In genomic region chr15:59360305-59360704, GRCh38 we compare ENCODE assay signal across 17 cellular contexts. TPM values are rescaled to one million over a fixed set of nuclear protein-coding genes. Genes with fewer than 3 reads are reported as not detected.
DNase-seq lines count a peak whose midpoint lies in the region; ATAC-seq and TF ChIP-seq lines count a peak whose summit lies in the region.
"Had no signal": no experiment of that assay in that cellular context is flagged by ENCODE, and none has a peak within 500 bp of the region (broad histone marks: within the 10 kb centered on the region; RNA-seq: fewer than 3 reads in every experiment).

No MANE protein-coding gene starts in this region.

- TF ChIP-seq CTCF in CD14-positive monocyte (IDR thresholded peaks at IDR 0.05) (peak; percentile 39), HFFc6 (IDR thresholded peaks at IDR 0.05) (peak; percentile 63), brain microvascular endothelial cell (IDR thresholded peaks at IDR 0.05; ENCODE audit: low read depth, low read length, missing control alignments) (peak; percentile 63), mesothelial cell of epicardium (IDR thresholded peaks at IDR 0.05; ENCODE audit: unreplicated experiment) (peak; percentile 41)

- no peak overlapping the region for H3K4me3 ChIP-seq in brain microvascular endothelial cell (ENCODE audit: low read depth, low read length)
- H3K4me3 ChIP-seq in naive thymus-derived CD4-positive, alpha-beta T cell (ENCODE audit: low read length): no peak overlapping the region
- H3K4me3 ChIP-seq: mucosa of descending colon, right atrium auricular region, SJSA1 had no signal

- peaks cover 18% of the 10 kb centered on the region for H3K4me1 Mint-ChIP-seq in CD14-positive monocyte
- H3K4me1 Mint-ChIP-seq in HFFc6 (ENCODE audit: low read depth): peaks cover 53% of the 10 kb centered on the region
- H3K4me1 Mint-ChIP-seq in mesothelial cell of epicardium: peaks cover under 1% of the 10 kb centered on the region
- H3K4me1 Mint-ChIP-seq in naive thymus-derived CD4-positive, alpha-beta T cell: peaks cover 0 to 18% (median 2%) of the 10 kb centered on the region in 7 donors

- POLR2A ChIA-PET in naive thymus-derived CD4-positive, alpha-beta T cell (lab: Charles Lee): interaction anchor here (0.6 kb wide), 1 partner anchor 8 kb away, joined by 6 read pairs; no protein-coding TSS in a partner anchor

- intact Hi-C loops in CD14-positive monocyte (cut with micrococcal nuclease): loop anchor here (10.0 kb wide), 2 partner anchors 54 to 56 kb away; no protein-coding TSS in a partner anchor
- intact Hi-C loops in naive thymus-derived CD4-positive, alpha-beta T cell (cut with micrococcal nuclease): no loop called here

- H3K4me3 Mint-ChIP-seq in CD14-positive monocyte (no peak overlapping the region), HFFc6 (no peak overlapping the region), mesothelial cell of epicardium (no peak overlapping the region)
- H3K4me3 Mint-ChIP-seq in naive thymus-derived CD4-positive, alpha-beta T cell: no peak overlapping the region
- H3K4me3 Mint-ChIP-seq: activated naive CD8-positive, alpha-beta T cell had no signal

- H3K27me3 Mint-ChIP-seq in CD14-positive monocyte (ENCODE audit: low read depth in 3 of 3): peaks cover 0 to 5% (median 0%) of the 10 kb centered on the region in 3 donors
- no peaks in the 10 kb centered on the region for H3K27me3 Mint-ChIP-seq in HFFc6 (ENCODE audit: insufficient read depth)
- peaks cover 13% of the 10 kb centered on the region for H3K27me3 Mint-ChIP-seq in mesothelial cell of epicardium (ENCODE audit: low read depth)
- peaks cover 5 to 19% (median 11%) of the 10 kb centered on the region in 5 donors for H3K27me3 Mint-ChIP-seq in naive thymus-derived CD4-positive, alpha-beta T cell

- H3K9me3 Mint-ChIP-seq in CD14-positive monocyte (no peaks in the 10 kb centered on the region), HFFc6 (no peaks in the 10 kb centered on the region), mesothelial cell of epicardium (no peaks in the 10 kb centered on the region)
- H3K9me3 Mint-ChIP-seq in naive thymus-derived CD4-positive, alpha-beta T cell: peaks cover 0 to 2% (median 0%) of the 10 kb centered on the region in 11 donors

- in situ Hi-C loops in brain microvascular endothelial cell (cut with HindIII; ENCODE audit: low pct_ligation_motif_present, low sequenced_read_pairs): no loop called here

- H3K27ac ChIP-seq in brain microvascular endothelial cell: peak overlapping the region; percentile 5
- no peak overlapping the region for H3K27ac ChIP-seq in naive thymus-derived CD4-positive, alpha-beta T cell (ENCODE audit: low read depth, low read length)
- H3K27ac ChIP-seq: right atrium auricular region, SJSA1 had no signal

- H3K9me3 ChIP-seq in naive thymus-derived CD4-positive, alpha-beta T cell (ENCODE audit: control insufficient read depth in 2 of 3, low read length in 3 of 3): no peaks in the 10 kb centered on the region
- H3K9me3 ChIP-seq: mucosa of descending colon, right atrium auricular region, SJSA1 had no signal

- H3K36me3 Mint-ChIP-seq in CD14-positive monocyte (peaks cover 9 to 10% of the 10 kb centered on the region in 2 donors), HFFc6 (ENCODE audit: low read depth) (peaks cover 16% of the 10 kb centered on the region), mesothelial cell of epicardium (peaks cover 7% of the 10 kb centered on the region)
- H3K36me3 Mint-ChIP-seq in naive thymus-derived CD4-positive, alpha-beta T cell: peaks cover 0 to 12% (median 0%) of the 10 kb centered on the region in 5 donors
- H3K36me3 Mint-ChIP-seq: activated naive CD8-positive, alpha-beta T cell had no signal

- H3K27me3 ChIP-seq in brain microvascular endothelial cell (replicated peaks): no peaks in the 10 kb centered on the region
- H3K27me3 ChIP-seq in naive thymus-derived CD4-positive, alpha-beta T cell (ENCODE audit: control insufficient read depth in 2 of 2, insufficient read depth in 2 of 2, low read length in 2 of 2): peaks cover 0 to 4% of the 10 kb centered on the region in 2 donors
- H3K27me3 ChIP-seq: right atrium auricular region, SJSA1 had no signal

- H3K36me3 ChIP-seq in brain microvascular endothelial cell (replicated peaks): peaks cover 2% of the 10 kb centered on the region
- H3K36me3 ChIP-seq in naive thymus-derived CD4-positive, alpha-beta T cell (ENCODE audit: control insufficient read depth in 2 of 3, insufficient read depth in 3 of 3, low read length in 3 of 3): no peaks in the 10 kb centered on the region
- H3K36me3 ChIP-seq: right atrium auricular region had no signal

- CTCF ChIA-PET in naive thymus-derived CD4-positive, alpha-beta T cell (lab: Charles Lee): no interaction called here

- no peak for DNase-seq in CD14-positive monocyte (ENCODE audit: low spot score)
- DNase-seq in HFFc6: no peak
- DNase-seq in brain microvascular endothelial cell: no peak
- DNase-seq in mesothelial cell of epicardium (ENCODE audit: low spot score in 2 of 2, unreplicated experiment in 2 of 2): no peak
- DNase-seq in naive thymus-derived CD4-positive, alpha-beta T cell: no peak
- no peak for DNase-seq in GOT3 (lab: John Stamatoyannopoulos, UW)
- DNase-seq in T-helper 2 cell: no peak
- DNase-seq: C1 segment of cervical spinal cord; cortex of kidney; mucosa of descending colon; NCI-H2029; NCI-H82; stimulated activated naive CD4-positive, alpha-beta T cell treated with Interleukin-2 at 50 U/mL for 16 hours had no signal

- H3K27ac Mint-ChIP-seq in CD14-positive monocyte (peak overlapping the region in 1 of 7 donors; percentile 5), HFFc6 (no peak overlapping the region), mesothelial cell of epicardium (no peak overlapping the region)
- H3K27ac Mint-ChIP-seq in naive thymus-derived CD4-positive, alpha-beta T cell: no peak overlapping the region
- H3K27ac Mint-ChIP-seq: activated naive CD8-positive, alpha-beta T cell had no signal

- H3K4me1 ChIP-seq in naive thymus-derived CD4-positive, alpha-beta T cell (ENCODE audit: control insufficient read depth in 2 of 2, insufficient read depth in 2 of 2, low read length in 2 of 2): no peaks in the 10 kb centered on the region
- H3K4me1 ChIP-seq: right atrium auricular region had no signal

- ATAC-seq in GM21423 (IDR thresholded peaks at IDR 0.05; ENCODE audit: unreplicated experiment): no peak
- ATAC-seq in naive thymus-derived CD4-positive, alpha-beta T cell: no peak
- ATAC-seq: mucosa of descending colon had no signal

RNA-seq across cellular contexts. Expression of gene MYO1E, which starts 12.4 kb away (rescaled TPM):
- 10 to 100 TPM in 1 of 2 donors, 1 to 10 TPM in 1; 5.5 to 16.2 TPM for polyA plus RNA-seq in CD14-positive monocyte
- 100 to 1,000 TPM; 108 to 142 (median 115) TPM for total RNA-seq in HFFc6 (2021; fragmentation: NEBNext Ultra II Directional; extraction: Animal tissue kit (Norgen Biotek cat#: 25700))
- total RNA-seq in mesothelial cell of epicardium: 48.2 to 54.2 TPM (median 53.2 TPM) in 3 replicates
- 10 to 100 TPM in 2 of 5 experiments, 1 to 10 TPM in 3; 2.3 to 67.1 (median 3.7) TPM for total RNA-seq in naive thymus-derived CD4-positive, alpha-beta T cell
- not detected for polyA plus RNA-seq in naive thymus-derived CD4-positive, alpha-beta T cell

Comparison
In these comparisons a context has a peak if more than half of its experiments do, and no peak if none do; other contexts are left out.
1. intact Hi-C loops: an anchor here in CD14-positive monocyte (10.0 kb wide); none called in naive thymus-derived CD4-positive, alpha-beta T cell.